ENCODE assay signal across 8 cellular contexts in the genomic region with DNA sequence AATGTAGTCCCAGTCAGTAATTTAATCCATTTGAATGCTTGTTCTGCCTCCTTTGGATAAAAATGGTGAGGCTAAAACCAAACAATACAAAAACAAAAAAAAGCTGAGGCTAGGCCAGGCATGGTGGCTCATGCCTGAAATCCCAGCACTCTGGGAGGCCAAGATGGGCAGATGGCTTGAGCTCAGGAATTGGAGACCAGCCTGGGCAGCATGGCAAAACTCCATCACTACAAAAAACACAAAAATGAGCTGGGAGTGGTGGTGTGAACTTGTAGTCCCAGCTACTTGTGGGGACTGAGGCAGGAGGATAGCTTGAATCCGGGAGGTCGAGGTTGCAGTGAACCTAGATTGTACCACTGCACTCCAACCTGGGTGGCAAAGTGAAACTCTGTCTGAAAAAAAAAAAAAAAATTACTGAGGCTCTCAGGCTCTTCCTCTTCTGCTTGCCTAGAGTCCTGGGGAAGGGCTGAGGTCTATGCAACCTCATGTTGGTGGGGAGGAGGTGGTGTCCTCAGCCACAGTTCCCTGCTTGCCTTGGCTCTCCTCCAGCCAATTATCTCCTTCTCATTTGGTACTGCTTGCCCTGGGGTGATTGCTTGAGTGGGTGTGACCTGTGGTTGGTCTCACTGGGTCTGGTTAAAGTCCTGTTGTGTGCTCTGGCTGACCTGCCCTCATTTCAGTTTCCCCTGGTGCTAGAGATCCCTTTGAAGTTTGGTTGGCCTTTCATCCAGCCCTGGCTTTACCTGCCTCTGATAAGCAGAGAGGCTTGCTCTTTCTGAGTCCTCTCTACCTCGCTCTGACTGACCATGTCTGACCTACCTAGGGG. TPM values are rescaled to one million over a fixed set of nuclear protein-coding genes. Genes with fewer than 3 reads are reported as not detected.
DNase-seq lines count a peak whose midpoint lies in the region; ATAC-seq, FAIRE-seq and TF ChIP-seq lines count a peak whose summit lies in the region.

No MANE protein-coding gene starts in this region.

- no peak for FAIRE-seq in kidney (lab: Jason Lieb, UNC)

- CTCF ChIA-PET in activated CD8-positive, alpha-beta memory T cell treated with anti-CD3 and anti-CD28 coated beads, Interleukin-2, amount 10 ng/mL, durations not matched to agents 7 days and 5 days (lab: Charles Lee), result interaction anchor here (0.7 to 2.1 kb wide), 4 partner anchors 19 to 31 kb away, joined by 3 to 11 read pairs (median 7); no protein-coding TSS in a partner anchor

- H3K9ac ChIP-seq in kidney (ENCODE audit: low read length in 2 of 2), result no peak overlapping the region

- H3K4me1 Mint-ChIP-seq in activated CD8-positive, alpha-beta memory T cell treated with anti-CD3 and anti-CD28 coated beads, Interleukin-2, amount 10 ng/mL, durations not matched to agents 7 days and 5 days, result peaks cover 56% of the 10 kb centered on the region
- H3K4me1 Mint-ChIP-seq in stimulated activated effector memory CD8-positive, alpha-beta T cell treated with anti-CD3 and anti-CD28 coated beads, Interleukin-12 subunit alpha, Interleukin-12 subunit beta, amount 100 ng/mL, for 72 hours, result peaks cover 62% of the 10 kb centered on the region

- intact Hi-C loops in kidney (cut with DNase I), result no loop called here

- ATAC-seq in GM18498 (IDR thresholded peaks at IDR 0.05; ENCODE audit: unreplicated experiment) (peak; percentile 88), GM21526 (IDR thresholded peaks at IDR 0.05; ENCODE audit: low FRiP score, unreplicated experiment) (peak; percentile 64), HG03571 (IDR thresholded peaks at IDR 0.05; ENCODE audit: unreplicated experiment) (peak; percentile 91)
- ATAC-seq in activated CD8-positive, alpha-beta memory T cell treated with anti-CD3 and anti-CD28 coated beads, Interleukin-2, amount 10 ng/mL, durations not matched to agents 7 days and 5 days, result peak; percentile 83
- peak; percentile 63 for ATAC-seq in stimulated activated effector memory CD8-positive, alpha-beta T cell treated with anti-CD3 and anti-CD28 coated beads, Interleukin-12 subunit alpha, Interleukin-12 subunit beta, amount 100 ng/mL, for 72 hours

- H3K36me3 ChIP-seq in kidney (ENCODE audit: control insufficient read depth in 1 of 2, insufficient read depth in 2 of 2, low read length in 2 of 2), result no peaks in the 10 kb centered on the region

- no peak overlapping the region for H3K4me3 ChIP-seq in kidney (ENCODE audit: low read length in 2 of 2)

- TF ChIP-seq CTCF in kidney (IDR thresholded peaks at IDR 0.05; ENCODE audit: borderline replicate concordance, extremely low read depth, insufficient read depth), result no peak

- DNase-seq in activated CD8-positive, alpha-beta memory T cell treated with anti-CD3 and anti-CD28 coated beads, Interleukin-2, amount 10 ng/mL, durations not matched to agents 7 days and 5 days, result peak; percentile 82
- peak in 1 of 2 donors; percentile 60 for DNase-seq in stimulated activated effector memory CD8-positive, alpha-beta T cell treated with anti-CD3 and anti-CD28 coated beads, Interleukin-12 subunit alpha, Interleukin-12 subunit beta, amount 100 ng/mL, for 72 hours (ENCODE audit: low spot score in 2 of 2)
- DNase-seq in nucleus accumbens (lab: John Stamatoyannopoulos, UW), result no peak
- DNase-seq in kidney, result no peak
- DNase-seq in amniotic stem cell (lab: John Stamatoyannopoulos, UW), result no peak

- peak overlapping the region; percentile 65 for H3K27ac Mint-ChIP-seq in activated CD8-positive, alpha-beta memory T cell treated with anti-CD3 and anti-CD28 coated beads, Interleukin-2, amount 10 ng/mL, durations not matched to agents 7 days and 5 days
- H3K27ac Mint-ChIP-seq in stimulated activated effector memory CD8-positive, alpha-beta T cell treated with anti-CD3 and anti-CD28 coated beads, Interleukin-12 subunit alpha, Interleukin-12 subunit beta, amount 100 ng/mL, for 72 hours, result peak overlapping the region; percentile 88

- H3K9me3 ChIP-seq in kidney (ENCODE audit: control insufficient read depth in 1 of 2, low read length in 2 of 2), result no peaks in the 10 kb centered on the region

- no peaks in the 10 kb centered on the region for H3K27me3 Mint-ChIP-seq in activated CD8-positive, alpha-beta memory T cell treated with anti-CD3 and anti-CD28 coated beads, Interleukin-2, amount 10 ng/mL, durations not matched to agents 7 days and 5 days

- H3K4me1 ChIP-seq in kidney (ENCODE audit: control insufficient read depth in 1 of 2, insufficient read depth in 1 of 2, low read depth in 1 of 2, low read length in 2 of 2), result peaks cover 0 to under 1% of the 10 kb centered on the region in 2 donors

- H3K9me3 Mint-ChIP-seq in activated CD8-positive, alpha-beta memory T cell treated with anti-CD3 and anti-CD28 coated beads, Interleukin-2, amount 10 ng/mL, durations not matched to agents 7 days and 5 days (ENCODE audit: low read depth), result no peaks in the 10 kb centered on the region
- H3K9me3 Mint-ChIP-seq in stimulated activated effector memory CD8-positive, alpha-beta T cell treated with anti-CD3 and anti-CD28 coated beads, Interleukin-12 subunit alpha, Interleukin-12 subunit beta, amount 100 ng/mL, for 72 hours, result no peaks in the 10 kb centered on the region

- H3K36me3 Mint-ChIP-seq in activated CD8-positive, alpha-beta memory T cell treated with anti-CD3 and anti-CD28 coated beads, Interleukin-2, amount 10 ng/mL, durations not matched to agents 7 days and 5 days, result peaks cover 3% of the 10 kb centered on the region
- peaks cover 6% of the 10 kb centered on the region for H3K36me3 Mint-ChIP-seq in stimulated activated effector memory CD8-positive, alpha-beta T cell treated with anti-CD3 and anti-CD28 coated beads, Interleukin-12 subunit alpha, Interleukin-12 subunit beta, amount 100 ng/mL, for 72 hours

- H3K4me3 Mint-ChIP-seq in activated CD8-positive, alpha-beta memory T cell treated with anti-CD3 and anti-CD28 coated beads, Interleukin-2, amount 10 ng/mL, durations not matched to agents 7 days and 5 days, result peak overlapping the region; percentile 4
- H3K4me3 Mint-ChIP-seq in stimulated activated effector memory CD8-positive, alpha-beta T cell treated with anti-CD3 and anti-CD28 coated beads, Interleukin-12 subunit alpha, Interleukin-12 subunit beta, amount 100 ng/mL, for 72 hours, result peak overlapping the region; percentile 46

- H3K27ac ChIP-seq in kidney (ENCODE audit: low read depth in 2 of 2, low read length in 2 of 2), result no peak overlapping the region

RNA-seq across cellular contexts. Expression of a gene that starts 20.9 kb away (rescaled TPM):
- total RNA-seq in activated CD8-positive, alpha-beta memory T cell treated with anti-CD3 and anti-CD28 coated beads, Interleukin-2, amount 10 ng/mL, durations not matched to agents 7 days and 5 days, result 10 to 100 TPM; 56.0 to 68.2 TPM
- total RNA-seq in kidney, result 51.6 TPM
- 14.2 TPM for polyA plus RNA-seq in kidney (ENCODE audit: insufficient read depth, low read depth, low replicate concordance)
